9 cellular contexts compared by ENCODE assay signal in genomic region chr3:64109438-64109837, GRCh38.
DNase-seq lines count a peak whose midpoint lies in the region; ATAC-seq and TF ChIP-seq lines count a peak whose summit lies in the region.
"Had no signal": no experiment of that assay in that cellular context is flagged by ENCODE, and none has a peak within 500 bp of the region (broad histone marks: within the 10 kb centered on the region; RNA-seq: fewer than 3 reads in every experiment).

No MANE protein-coding gene starts in this region.

- no peaks in the 10 kb centered on the region for H3K9me3 ChIP-seq in testis

- H3K27ac Mint-ChIP-seq in brain: peak overlapping the region; percentile 65 to 97 (median 94)
- no peak overlapping the region for H3K27ac Mint-ChIP-seq in activated T-helper 17 cell treated with anti-CD3 and anti-CD28 coated beads, Interleukin-2, amount 50 U/mL, for 72 hours
- H3K27ac Mint-ChIP-seq: T-helper 17 cell had no signal

- H3K4me1 Mint-ChIP-seq in brain: peaks cover 65% of the 10 kb centered on the region
- H3K4me1 Mint-ChIP-seq in activated T-helper 17 cell treated with anti-CD3 and anti-CD28 coated beads, Interleukin-2, amount 50 U/mL, for 72 hours: no peaks in the 10 kb centered on the region
- H3K4me1 Mint-ChIP-seq: T-helper 17 cell had no signal

- no peaks in the 10 kb centered on the region for H3K27me3 ChIP-seq in testis

- H3K27ac ChIP-seq in testis: peak overlapping the region in 1 of 2 donors; percentile 52

- intact Hi-C loops in testis (cut with DNase I; ENCODE audit: low total_unique reads): no loop called here

- peaks cover 39% of the 10 kb centered on the region for H3K36me3 Mint-ChIP-seq in brain
- no peaks in the 10 kb centered on the region for H3K36me3 Mint-ChIP-seq in activated T-helper 17 cell treated with anti-CD3 and anti-CD28 coated beads, Interleukin-2, amount 50 U/mL, for 72 hours (ENCODE audit: low read depth)

- TF ChIP-seq POLR2A in testis (IDR thresholded peaks at IDR 0.05): no peak

- H3K4me1 ChIP-seq in testis: peaks cover 8% of the 10 kb centered on the region

- no peak overlapping the region for H3K4me3 ChIP-seq in testis

- no peaks in the 10 kb centered on the region for H3K27me3 Mint-ChIP-seq in brain
- peaks cover 25% of the 10 kb centered on the region for H3K27me3 Mint-ChIP-seq in activated T-helper 17 cell treated with anti-CD3 and anti-CD28 coated beads, Interleukin-2, amount 50 U/mL, for 72 hours

- H3K36me3 ChIP-seq in testis (ENCODE audit: low read depth, missing control alignments): no peaks in the 10 kb centered on the region

- ATAC-seq in activated T-helper 17 cell treated with anti-CD3 and anti-CD28 coated beads, Interleukin-2, amount 50 U/mL, for 72 hours (replicated peaks): no peak
- ATAC-seq: T-helper 17 cell had no signal

- peak overlapping the region in 2 of 5 experiments; percentile 19 to 61 for H3K4me3 Mint-ChIP-seq in brain
- H3K4me3 Mint-ChIP-seq in activated T-helper 17 cell treated with anti-CD3 and anti-CD28 coated beads, Interleukin-2, amount 50 U/mL, for 72 hours: no peak overlapping the region
- H3K4me3 Mint-ChIP-seq: T-helper 17 cell had no signal

- H3K9me3 Mint-ChIP-seq in brain: peaks cover 11 to 15% (median 13%) of the 10 kb centered on the region in 5 experiments
- H3K9me3 Mint-ChIP-seq in activated T-helper 17 cell treated with anti-CD3 and anti-CD28 coated beads, Interleukin-2, amount 50 U/mL, for 72 hours: peaks cover 5% of the 10 kb centered on the region

- peak; percentile 19 for DNase-seq in NCI-H2227 (lab: John Stamatoyannopoulos, UW; ENCODE audit: unreplicated experiment)
- no peak for DNase-seq in NCI-H2227 treated with DMSO at 0.1 percent for 48 hours (lab: John Stamatoyannopoulos, UW)
- peak; percentile 90 for DNase-seq in medulla oblongata (ENCODE audit: extremely low spot score)
- peak; percentile 44 for DNase-seq in testis
- DNase-seq in AG08395 (ENCODE audit: low spot score): no peak
- DNase-seq in NCI-H2196 treated with DMSO at 0.1 percent for 48 hours (lab: John Stamatoyannopoulos, UW; ENCODE audit: unreplicated experiment): no peak
- DNase-seq: T-helper 17 cell had no signal

- TF ChIP-seq CTCF in brain (conservative IDR thresholded peaks at IDR 0.05): no peak
- TF ChIP-seq CTCF in testis (IDR thresholded peaks at IDR 0.05): no peak

- WGBS in testis, 2 donors: 58 to 70% methylated on average over 1 of the region's 1 CpG

Comparison
In these comparisons a context has a peak if more than half of its experiments do, and no peak if none do; other contexts are left out.
1. DNase-seq: peak in NCI-H2227 (single experiment), medulla oblongata (single experiment) and testis (single experiment); none in NCI-H2227 treated with DMSO at 0.1 percent for 48 hours (single experiment), AG08395 (single experiment) and NCI-H2196 treated with DMSO at 0.1 percent for 48 hours (single experiment).